Comparison of ENCODE assay signal across 1 cellular context in the genomic region with DNA sequence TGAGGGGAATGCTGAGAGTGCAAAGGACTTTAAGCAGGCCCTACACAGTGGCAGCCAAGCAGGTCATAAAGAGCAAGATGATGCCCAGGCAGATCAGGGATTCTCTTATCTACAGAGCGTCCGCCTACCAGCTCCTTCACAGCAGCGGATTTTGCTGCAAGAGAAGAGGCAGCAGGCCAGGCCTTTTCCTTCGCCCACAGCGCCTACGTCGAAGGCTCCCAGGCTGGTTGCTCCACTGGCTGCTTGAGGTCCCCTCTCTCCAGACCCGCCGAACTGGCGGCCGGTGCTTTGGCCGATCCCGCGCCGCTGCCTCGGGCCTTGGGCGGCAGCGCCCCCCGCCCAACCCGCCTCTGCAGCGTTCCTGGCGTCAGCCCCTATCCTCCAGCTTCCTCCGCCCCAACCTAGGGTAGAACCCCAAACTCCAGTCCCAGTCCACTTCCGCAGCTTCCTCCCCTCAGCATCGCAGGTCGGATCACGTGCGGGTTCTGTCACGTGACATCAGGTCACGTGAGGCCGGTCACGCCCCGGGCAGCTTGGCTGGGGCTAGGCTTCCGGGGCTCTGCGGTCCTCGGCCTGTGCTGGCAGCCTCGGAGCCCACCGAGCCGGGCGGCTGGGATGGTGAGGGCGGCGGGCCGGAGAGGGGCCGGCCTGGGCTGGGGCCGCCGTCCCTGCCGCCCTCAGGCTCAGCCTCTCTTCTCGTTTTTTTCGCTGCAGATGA.
TF ChIP-seq lines count a peak whose summit lies in the region.
"Not testable (repeated sequence)": the region's sequence is repeated elsewhere in the genome, so short reads cannot be mapped to it uniquely, and the experiment has no call there.

A gene with protein sequence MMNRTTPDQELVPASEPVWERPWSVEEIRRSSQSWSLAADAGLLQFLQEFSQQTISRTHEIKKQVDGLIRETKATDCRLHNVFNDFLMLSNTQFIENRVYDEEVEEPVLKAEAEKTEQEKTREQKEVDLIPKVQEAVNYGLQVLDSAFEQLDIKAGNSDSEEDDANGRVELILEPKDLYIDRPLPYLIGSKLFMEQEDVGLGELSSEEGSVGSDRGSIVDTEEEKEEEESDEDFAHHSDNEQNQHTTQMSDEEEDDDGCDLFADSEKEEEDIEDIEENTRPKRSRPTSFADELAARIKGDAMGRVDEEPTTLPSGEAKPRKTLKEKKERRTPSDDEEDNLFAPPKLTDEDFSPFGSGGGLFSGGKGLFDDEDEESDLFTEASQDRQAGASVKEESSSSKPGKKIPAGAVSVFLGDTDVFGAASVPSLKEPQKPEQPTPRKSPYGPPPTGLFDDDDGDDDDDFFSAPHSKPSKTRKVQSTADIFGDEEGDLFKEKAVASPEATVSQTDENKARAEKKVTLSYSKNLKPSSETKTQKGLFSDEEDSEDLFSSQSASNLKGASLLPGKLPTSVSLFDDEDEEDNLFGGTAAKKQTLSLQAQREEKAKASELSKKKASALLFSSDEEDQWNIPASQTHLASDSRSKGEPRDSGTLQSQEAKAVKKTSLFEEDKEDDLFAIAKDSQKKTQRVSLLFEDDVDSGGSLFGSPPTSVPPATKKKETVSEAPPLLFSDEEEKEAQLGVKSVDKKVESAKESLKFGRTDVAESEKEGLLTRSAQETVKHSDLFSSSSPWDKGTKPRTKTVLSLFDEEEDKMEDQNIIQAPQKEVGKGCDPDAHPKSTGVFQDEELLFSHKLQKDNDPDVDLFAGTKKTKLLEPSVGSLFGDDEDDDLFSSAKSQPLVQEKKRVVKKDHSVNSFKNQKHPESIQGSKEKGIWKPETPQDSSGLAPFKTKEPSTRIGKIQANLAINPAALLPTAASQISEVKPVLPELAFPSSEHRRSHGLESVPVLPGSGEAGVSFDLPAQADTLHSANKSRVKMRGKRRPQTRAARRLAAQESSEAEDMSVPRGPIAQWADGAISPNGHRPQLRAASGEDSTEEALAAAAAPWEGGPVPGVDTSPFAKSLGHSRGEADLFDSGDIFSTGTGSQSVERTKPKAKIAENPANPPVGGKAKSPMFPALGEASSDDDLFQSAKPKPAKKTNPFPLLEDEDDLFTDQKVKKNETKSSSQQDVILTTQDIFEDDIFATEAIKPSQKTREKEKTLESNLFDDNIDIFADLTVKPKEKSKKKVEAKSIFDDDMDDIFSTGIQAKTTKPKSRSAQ (N-terminal part only) (plus strand): TSS at position 564 of the 718 bp plus-strand sequence. CDS start 52 bp downstream, at position 616.

TF ChIP-seq in HepG2, 621 proteins besides CTCF, POLR2A, EP300 and RAD21 (continued from another document and continues in another):
- TF ChIP-seq ZNF276 (CRISPR knock-in tag; IDR thresholded peaks at IDR 0.05; ENCODE audit: low read depth) (peak; percentile 46; the same call in 1 of the 2 replicates), ZBTB42 (CRISPR knock-in tag; IDR thresholded peaks at IDR 0.05) (0 out of 2 replicates have a peak, but pooled peaks have one; percentile 48), KDM5B (CRISPR knock-in tag; IDR thresholded peaks at IDR 0.05; ENCODE audit: borderline replicate concordance) (peak; percentile 83; the same call in 1 of the 2 replicates), ZNF430 (CRISPR knock-in tag; IDR thresholded peaks at IDR 0.05) (0 out of 2 replicates have a peak, but pooled peaks have one; percentile 64), MAZ (CRISPR knock-in tag; IDR thresholded peaks at IDR 0.05; ENCODE audit: low read depth) (peak; percentile 69), PCBP1 (IDR thresholded peaks at IDR 0.05; ENCODE audit: borderline replicate concordance, low read depth, low read length) (0 out of 2 replicates have a peak, but pooled peaks have one; percentile 54), MXD4 (CRISPR knock-in tag; IDR thresholded peaks at IDR 0.05) (peak; percentile 96), MYC (CRISPR knock-in tag; IDR thresholded peaks at IDR 0.05; ENCODE audit: borderline replicate concordance) (peak; percentile 88), ZNF34 (CRISPR knock-in tag; IDR thresholded peaks at IDR 0.05; ENCODE audit: borderline replicate concordance) (0 out of 2 replicates have a peak, but pooled peaks have one; percentile 60), KMT2B (CRISPR knock-in tag; IDR thresholded peaks at IDR 0.05) (peak; percentile 96), DRAP1 (CRISPR knock-in tag; IDR thresholded peaks at IDR 0.05) (peak; percentile 54; the same call in 1 of the 2 replicates), MLX (CRISPR knock-in tag; IDR thresholded peaks at IDR 0.05) (peak; percentile 95), CSRNP1 (CRISPR knock-in tag; IDR thresholded peaks at IDR 0.05) (0 out of 2 replicates have a peak, but pooled peaks have one; percentile 69), YEATS4 (CRISPR knock-in tag; IDR thresholded peaks at IDR 0.05; ENCODE audit: borderline replicate concordance) (peak; percentile 86), CBFB (CRISPR knock-in tag; IDR thresholded peaks at IDR 0.05) (peak; percentile 91), SP5 (CRISPR knock-in tag; IDR thresholded peaks at IDR 0.05; ENCODE audit: borderline replicate concordance, low read depth) (peak; percentile 71; the same call in 1 of the 2 replicates), MED8 (CRISPR knock-in tag; IDR thresholded peaks at IDR 0.05; ENCODE audit: insufficient replicate concordance) (peak; percentile 43)
- TF ChIP-seq, protein P1, sequence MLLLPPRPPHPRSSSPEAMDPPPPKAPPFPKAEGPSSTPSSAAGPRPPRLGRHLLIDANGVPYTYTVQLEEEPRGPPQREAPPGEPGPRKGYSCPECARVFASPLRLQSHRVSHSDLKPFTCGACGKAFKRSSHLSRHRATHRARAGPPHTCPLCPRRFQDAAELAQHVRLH (CRISPR knock-in tag; IDR thresholded peaks at IDR 0.05; ENCODE audit: borderline replicate concordance, low read depth) = peak; percentile 77; the same call in 1 of the 2 replicates
- TF ChIP-seq, protein P2, sequence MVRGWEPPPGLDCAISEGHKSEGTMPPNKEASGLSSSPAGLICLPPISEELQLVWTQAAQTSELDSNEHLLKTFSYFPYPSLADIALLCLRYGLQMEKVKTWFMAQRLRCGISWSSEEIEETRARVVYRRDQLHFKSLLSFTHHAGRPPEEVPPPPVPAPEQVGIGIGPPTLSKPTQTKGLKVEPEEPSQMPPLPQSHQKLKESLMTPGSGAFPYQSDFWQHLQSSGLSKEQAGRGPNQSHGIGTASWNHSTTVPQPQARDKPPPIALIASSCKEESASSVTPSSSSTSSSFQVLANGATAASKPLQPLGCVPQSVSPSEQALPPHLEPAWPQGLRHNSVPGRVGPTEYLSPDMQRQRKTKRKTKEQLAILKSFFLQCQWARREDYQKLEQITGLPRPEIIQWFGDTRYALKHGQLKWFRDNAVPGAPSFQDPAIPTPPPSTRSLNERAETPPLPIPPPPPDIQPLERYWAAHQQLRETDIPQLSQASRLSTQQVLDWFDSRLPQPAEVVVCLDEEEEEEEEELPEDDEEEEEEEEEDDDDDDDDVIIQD (CRISPR knock-in tag; IDR thresholded peaks at IDR 0.05; ENCODE audit: low read depth) = peak; percentile 66; the same call in 1 of the 2 replicates
- TF ChIP-seq, protein P3, sequence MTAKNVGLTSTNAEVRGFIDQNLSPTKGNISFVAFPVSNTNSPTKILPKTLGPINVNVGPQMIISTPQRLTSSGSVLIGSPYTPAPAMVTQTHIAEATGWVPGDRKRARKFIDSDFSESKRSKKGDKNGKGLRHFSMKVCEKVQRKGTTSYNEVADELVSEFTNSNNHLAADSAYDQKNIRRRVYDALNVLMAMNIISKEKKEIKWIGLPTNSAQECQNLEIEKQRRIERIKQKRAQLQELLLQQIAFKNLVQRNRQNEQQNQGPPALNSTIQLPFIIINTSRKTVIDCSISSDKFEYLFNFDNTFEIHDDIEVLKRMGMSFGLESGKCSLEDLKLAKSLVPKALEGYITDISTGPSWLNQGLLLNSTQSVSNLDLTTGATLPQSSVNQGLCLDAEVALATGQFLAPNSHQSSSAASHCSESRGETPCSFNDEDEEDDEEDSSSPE (CRISPR knock-in tag; IDR thresholded peaks at IDR 0.05) = peak; percentile 50; the same call in 1 of the 2 replicates
- not testable (repeated sequence) for TF ChIP-seq MAZ (IDR thresholded peaks at IDR 0.05; ENCODE audit: borderline replicate concordance, low read depth, low read length)
- TF ChIP-seq, protein P4, sequence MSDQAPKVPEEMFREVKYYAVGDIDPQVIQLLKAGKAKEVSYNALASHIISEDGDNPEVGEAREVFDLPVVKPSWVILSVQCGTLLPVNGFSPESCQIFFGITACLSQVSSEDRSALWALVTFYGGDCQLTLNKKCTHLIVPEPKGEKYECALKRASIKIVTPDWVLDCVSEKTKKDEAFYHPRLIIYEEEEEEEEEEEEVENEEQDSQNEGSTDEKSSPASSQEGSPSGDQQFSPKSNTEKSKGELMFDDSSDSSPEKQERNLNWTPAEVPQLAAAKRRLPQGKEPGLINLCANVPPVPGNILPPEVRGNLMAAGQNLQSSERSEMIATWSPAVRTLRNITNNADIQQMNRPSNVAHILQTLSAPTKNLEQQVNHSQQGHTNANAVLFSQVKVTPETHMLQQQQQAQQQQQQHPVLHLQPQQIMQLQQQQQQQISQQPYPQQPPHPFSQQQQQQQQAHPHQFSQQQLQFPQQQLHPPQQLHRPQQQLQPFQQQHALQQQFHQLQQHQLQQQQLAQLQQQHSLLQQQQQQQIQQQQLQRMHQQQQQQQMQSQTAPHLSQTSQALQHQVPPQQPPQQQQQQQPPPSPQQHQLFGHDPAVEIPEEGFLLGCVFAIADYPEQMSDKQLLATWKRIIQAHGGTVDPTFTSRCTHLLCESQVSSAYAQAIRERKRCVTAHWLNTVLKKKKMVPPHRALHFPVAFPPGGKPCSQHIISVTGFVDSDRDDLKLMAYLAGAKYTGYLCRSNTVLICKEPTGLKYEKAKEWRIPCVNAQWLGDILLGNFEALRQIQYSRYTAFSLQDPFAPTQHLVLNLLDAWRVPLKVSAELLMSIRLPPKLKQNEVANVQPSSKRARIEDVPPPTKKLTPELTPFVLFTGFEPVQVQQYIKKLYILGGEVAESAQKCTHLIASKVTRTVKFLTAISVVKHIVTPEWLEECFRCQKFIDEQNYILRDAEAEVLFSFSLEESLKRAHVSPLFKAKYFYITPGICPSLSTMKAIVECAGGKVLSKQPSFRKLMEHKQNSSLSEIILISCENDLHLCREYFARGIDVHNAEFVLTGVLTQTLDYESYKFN (CRISPR knock-in tag; conservative IDR thresholded peaks at IDR 0.05) = 0 out of 2 replicates have a peak, but pooled peaks have one; percentile 32
- TF ChIP-seq, protein P5, sequence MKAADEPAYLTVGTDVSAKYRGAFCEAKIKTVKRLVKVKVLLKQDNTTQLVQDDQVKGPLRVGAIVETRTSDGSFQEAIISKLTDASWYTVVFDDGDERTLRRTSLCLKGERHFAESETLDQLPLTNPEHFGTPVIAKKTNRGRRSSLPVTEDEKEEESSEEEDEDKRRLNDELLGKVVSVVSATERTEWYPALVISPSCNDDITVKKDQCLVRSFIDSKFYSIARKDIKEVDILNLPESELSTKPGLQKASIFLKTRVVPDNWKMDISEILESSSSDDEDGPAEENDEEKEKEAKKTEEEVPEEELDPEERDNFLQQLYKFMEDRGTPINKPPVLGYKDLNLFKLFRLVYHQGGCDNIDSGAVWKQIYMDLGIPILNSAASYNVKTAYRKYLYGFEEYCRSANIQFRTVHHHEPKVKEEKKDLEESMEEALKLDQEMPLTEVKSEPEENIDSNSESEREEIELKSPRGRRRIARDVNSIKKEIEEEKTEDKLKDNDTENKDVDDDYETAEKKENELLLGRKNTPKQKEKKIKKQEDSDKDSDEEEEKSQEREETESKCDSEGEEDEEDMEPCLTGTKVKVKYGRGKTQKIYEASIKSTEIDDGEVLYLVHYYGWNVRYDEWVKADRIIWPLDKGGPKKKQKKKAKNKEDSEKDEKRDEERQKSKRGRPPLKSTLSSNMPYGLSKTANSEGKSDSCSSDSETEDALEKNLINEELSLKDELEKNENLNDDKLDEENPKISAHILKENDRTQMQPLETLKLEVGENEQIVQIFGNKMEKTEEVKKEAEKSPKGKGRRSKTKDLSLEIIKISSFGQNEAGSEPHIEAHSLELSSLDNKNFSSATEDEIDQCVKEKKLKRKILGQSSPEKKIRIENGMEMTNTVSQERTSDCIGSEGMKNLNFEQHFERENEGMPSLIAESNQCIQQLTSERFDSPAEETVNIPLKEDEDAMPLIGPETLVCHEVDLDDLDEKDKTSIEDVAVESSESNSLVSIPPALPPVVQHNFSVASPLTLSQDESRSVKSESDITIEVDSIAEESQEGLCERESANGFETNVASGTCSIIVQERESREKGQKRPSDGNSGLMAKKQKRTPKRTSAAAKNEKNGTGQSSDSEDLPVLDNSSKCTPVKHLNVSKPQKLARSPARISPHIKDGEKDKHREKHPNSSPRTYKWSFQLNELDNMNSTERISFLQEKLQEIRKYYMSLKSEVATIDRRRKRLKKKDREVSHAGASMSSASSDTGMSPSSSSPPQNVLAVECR (CRISPR knock-in tag; IDR thresholded peaks at IDR 0.05; ENCODE audit: borderline replicate concordance) = peak; percentile 98
